ENCODE assay signal across 8 cellular contexts in genomic region chr11:133945087-133945974, GRCh38.
A peak's percentile ranks its signal among the peaks of the same experiment; 100 is the strongest.
DNase-seq lines count a peak whose midpoint lies in the region.

No MANE protein-coding gene starts in this region.

- CTCF ChIA-PET in activated naive CD4-positive, alpha-beta T cell treated with anti-CD3 and anti-CD28 coated beads, Interleukin-2, amount 10 ng/mL, durations not matched to agents 7 days and 5 days (lab: Charles Lee): interaction anchor here (0.9 to 3.4 kb wide), 4 partner anchors 10 to 103 kb away, joined by 3 to 24 read pairs (median 4); no protein-coding TSS in a partner anchor

- peaks cover 66% of the 10 kb centered on the region for H3K36me3 Mint-ChIP-seq in activated naive CD4-positive, alpha-beta T cell treated with anti-CD3 and anti-CD28 coated beads, Interleukin-2, amount 10 ng/mL, durations not matched to agents 7 days and 5 days

- H3K27ac ChIP-seq in stomach smooth muscle (ENCODE audit: low read length): peak overlapping the region; percentile 67

- H3K27me3 Mint-ChIP-seq in activated naive CD4-positive, alpha-beta T cell treated with anti-CD3 and anti-CD28 coated beads, Interleukin-2, amount 10 ng/mL, durations not matched to agents 7 days and 5 days: no peaks in the 10 kb centered on the region

- H3K4me1 Mint-ChIP-seq in activated naive CD4-positive, alpha-beta T cell treated with anti-CD3 and anti-CD28 coated beads, Interleukin-2, amount 10 ng/mL, durations not matched to agents 7 days and 5 days: peaks cover 95% of the 10 kb centered on the region

- peaks cover 3% of the 10 kb centered on the region for H3K9me3 Mint-ChIP-seq in activated naive CD4-positive, alpha-beta T cell treated with anti-CD3 and anti-CD28 coated beads, Interleukin-2, amount 10 ng/mL, durations not matched to agents 7 days and 5 days

- peak overlapping the region; percentile 96 for H3K27ac Mint-ChIP-seq in activated naive CD4-positive, alpha-beta T cell treated with anti-CD3 and anti-CD28 coated beads, Interleukin-2, amount 10 ng/mL, durations not matched to agents 7 days and 5 days

- no peaks in the 10 kb centered on the region for H3K36me3 ChIP-seq in mucosa of stomach (ENCODE audit: control insufficient read depth, insufficient read depth, low read length)
- H3K36me3 ChIP-seq in stomach smooth muscle (ENCODE audit: control insufficient read depth in 2 of 2, insufficient read depth in 2 of 2, low read length in 2 of 2): peaks cover 10 to 35% of the 10 kb centered on the region in 2 donors

- peak overlapping the region; percentile 12 for H3K9ac ChIP-seq in mucosa of stomach (ENCODE audit: low read length)
- no peak overlapping the region for H3K9ac ChIP-seq in stomach smooth muscle (ENCODE audit: low read length in 2 of 2)

- H3K4me3 ChIP-seq in mucosa of stomach (ENCODE audit: low read length) (no peak overlapping the region), stomach smooth muscle (ENCODE audit: low read length in 2 of 2) (peak overlapping the region; percentile 4 to 49)

- peak overlapping the region; percentile 86 for H3K4me3 Mint-ChIP-seq in activated naive CD4-positive, alpha-beta T cell treated with anti-CD3 and anti-CD28 coated beads, Interleukin-2, amount 10 ng/mL, durations not matched to agents 7 days and 5 days

- H3K4me1 ChIP-seq in mucosa of stomach (ENCODE audit: control insufficient read depth, insufficient read depth, low read length): peaks cover 22% of the 10 kb centered on the region
- peaks cover 61% of the 10 kb centered on the region for H3K4me1 ChIP-seq in stomach smooth muscle (ENCODE audit: control insufficient read depth, insufficient read depth, low read length)

- H3K27me3 ChIP-seq in mucosa of stomach (ENCODE audit: control insufficient read depth, insufficient read depth, low read length): peaks cover 32% of the 10 kb centered on the region
- H3K27me3 ChIP-seq in stomach smooth muscle (ENCODE audit: control insufficient read depth in 1 of 2, insufficient read depth in 2 of 2, low read length in 2 of 2): no peaks in the 10 kb centered on the region

- H3K9me3 ChIP-seq in mucosa of stomach (ENCODE audit: control insufficient read depth, low read length) (no peaks in the 10 kb centered on the region), stomach smooth muscle (ENCODE audit: control insufficient read depth in 2 of 2, low read length in 2 of 2) (no peaks in the 10 kb centered on the region)

- DNase-seq in NCI-H2227 (lab: John Stamatoyannopoulos, UW; ENCODE audit: unreplicated experiment) (peak; percentile 24), NCI-H2227 treated with DMSO at 0.1 percent for 48 hours (lab: John Stamatoyannopoulos, UW) (no peak), NCI-H748 (lab: John Stamatoyannopoulos, UW; ENCODE audit: unreplicated experiment) (no peak), NCI-H345 treated with DMSO at 0.1 percent for 48 hours (lab: John Stamatoyannopoulos, UW; ENCODE audit: unreplicated experiment) (no peak), DMS114 treated with DMSO at 0.1 percent for 48 hours (lab: John Stamatoyannopoulos, UW; ENCODE audit: unreplicated experiment) (no peak)
- DNase-seq in activated naive CD4-positive, alpha-beta T cell treated with anti-CD3 and anti-CD28 coated beads, Interleukin-2, amount 10 ng/mL, durations not matched to agents 7 days and 5 days: peak; percentile 92

Comparison
In these comparisons a context has a peak if more than half of its experiments do, and no peak if none do; other contexts are left out.
1. DNase-seq: peak in NCI-H2227 (single experiment) and activated naive CD4-positive, alpha-beta T cell treated with anti-CD3 and anti-CD28 coated beads, Interleukin-2, amount 10 ng/mL, durations not matched to agents 7 days and 5 days (single experiment); none in NCI-H2227 treated with DMSO at 0.1 percent for 48 hours (single experiment), NCI-H748 (single experiment), NCI-H345 treated with DMSO at 0.1 percent for 48 hours (single experiment) and DMS114 treated with DMSO at 0.1 percent for 48 hours (single experiment).